ENCODE assay signal across 17 cellular contexts in the genomic region with DNA sequence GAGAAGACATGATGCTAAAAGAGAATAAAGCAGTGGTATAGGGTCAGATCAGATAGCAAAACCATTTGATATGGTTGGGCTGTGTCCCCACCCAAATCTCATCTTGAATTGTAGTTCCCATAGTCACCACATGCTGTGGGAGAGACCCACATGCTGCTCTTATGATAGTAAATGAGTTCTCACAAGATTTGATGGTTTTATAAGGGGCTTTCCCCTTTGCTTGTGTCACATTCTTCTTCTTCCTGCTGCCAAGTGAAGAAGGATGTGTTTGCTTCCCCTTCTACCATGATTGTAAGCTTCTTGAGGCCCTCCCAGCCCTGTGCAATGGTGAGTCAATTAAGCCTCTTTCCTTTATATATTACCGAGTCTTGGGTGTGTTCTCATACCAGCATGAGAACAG. TPM values are rescaled to one million over a fixed set of nuclear protein-coding genes. Genes with fewer than 3 reads are reported as not detected.
DNase-seq lines count a peak whose midpoint lies in the region; ATAC-seq and TF ChIP-seq lines count a peak whose summit lies in the region.
"Had no signal": no experiment of that assay in that cellular context is flagged by ENCODE, and none has a peak within 500 bp of the region (broad histone marks: within the 10 kb centered on the region; RNA-seq: fewer than 3 reads in every experiment).

No MANE protein-coding gene starts in this region.

- CTCF ChIA-PET in activated CD8-positive, alpha-beta T cell treated with anti-CD3 and anti-CD28 coated beads for 36 hours (lab: Charles Lee) = no interaction called here
- CTCF ChIA-PET in activated CD8-positive, alpha-beta T cell treated with anti-CD3 and anti-CD28 coated beads, Interleukin-2, amount 10 ng/mL, durations not matched to agents 7 days and 5 days (lab: Charles Lee) = interaction anchor here (0.9 kb wide), 1 partner anchor 10 kb away, joined by 3 read pairs; no protein-coding TSS in a partner anchor

- H3K27me3 ChIP-seq in psoas muscle (ENCODE audit: insufficient read depth in 3 of 3, low read length in 2 of 3) (no peaks in the 10 kb centered on the region), upper lobe of left lung (no peaks in the 10 kb centered on the region)

- H3K4me3 Mint-ChIP-seq in activated CD8-positive, alpha-beta T cell treated with anti-CD3 and anti-CD28 coated beads for 36 hours = no peak overlapping the region
- H3K4me3 Mint-ChIP-seq in activated CD8-positive, alpha-beta T cell treated with anti-CD3 and anti-CD28 coated beads, Interleukin-2, amount 10 ng/mL, durations not matched to agents 7 days and 5 days = no peak overlapping the region
- no peak overlapping the region for H3K4me3 Mint-ChIP-seq in type B pancreatic cell
- H3K4me3 Mint-ChIP-seq: CD14-positive monocyte had no signal

- 92 to 97% (median 95%) methylated on average over 1 of the region's 1 CpG for WGBS in psoas muscle, 3 donors
- WGBS in upper lobe of left lung, 2 donors = 94 to 97% methylated on average over 1 of the region's 1 CpG

- no peaks in the 10 kb centered on the region for H3K36me3 ChIP-seq in psoas muscle (ENCODE audit: insufficient read depth in 1 of 2, low read depth in 1 of 2)
- H3K36me3 ChIP-seq in upper lobe of left lung = no peaks in the 10 kb centered on the region
- H3K36me3 ChIP-seq: HAP-1 had no signal

- no peak overlapping the region for H3K27ac Mint-ChIP-seq in activated CD8-positive, alpha-beta T cell treated with anti-CD3 and anti-CD28 coated beads for 36 hours
- H3K27ac Mint-ChIP-seq in activated CD8-positive, alpha-beta T cell treated with anti-CD3 and anti-CD28 coated beads, Interleukin-2, amount 10 ng/mL, durations not matched to agents 7 days and 5 days = no peak overlapping the region
- H3K27ac Mint-ChIP-seq in type B pancreatic cell = no peak overlapping the region

- intact Hi-C loops in activated CD8-positive, alpha-beta T cell treated with anti-CD3 and anti-CD28 coated beads for 36 hours (cut with micrococcal nuclease) = no loop called here
- intact Hi-C loops in psoas muscle (cut with DNase I) = no loop called here

- TF ChIP-seq CTCF in activated CD8-positive, alpha-beta T cell treated with anti-CD3 and anti-CD28 coated beads for 36 hours (IDR thresholded peaks at IDR 0.05) = no peak
- TF ChIP-seq CTCF in GM12864 (IDR thresholded peaks at IDR 0.05; ENCODE audit: low read depth, low read length, missing control alignments) (peak; percentile 12), type B pancreatic cell (conservative IDR thresholded peaks at IDR 0.05) (peak; percentile 27), psoas muscle (IDR thresholded peaks at IDR 0.05) (no peak), upper lobe of left lung (IDR thresholded peaks at IDR 0.05) (no peak)

- TF ChIP-seq EP300 in upper lobe of left lung (IDR thresholded peaks at IDR 0.05) = no peak

- TF ChIP-seq POLR2A in upper lobe of left lung (IDR thresholded peaks at IDR 0.05) = no peak

- no peaks in the 10 kb centered on the region for H3K27me3 Mint-ChIP-seq in activated CD8-positive, alpha-beta T cell treated with anti-CD3 and anti-CD28 coated beads for 36 hours
- H3K27me3 Mint-ChIP-seq in activated CD8-positive, alpha-beta T cell treated with anti-CD3 and anti-CD28 coated beads, Interleukin-2, amount 10 ng/mL, durations not matched to agents 7 days and 5 days (ENCODE audit: low read depth) = no peaks in the 10 kb centered on the region
- no peaks in the 10 kb centered on the region for H3K27me3 Mint-ChIP-seq in type B pancreatic cell
- H3K27me3 Mint-ChIP-seq: CD4-positive, alpha-beta memory T cell had no signal

- H3K27ac ChIP-seq in psoas muscle (no peak overlapping the region), upper lobe of left lung (no peak overlapping the region)

- peaks cover 22% of the 10 kb centered on the region for H3K4me1 Mint-ChIP-seq in activated CD8-positive, alpha-beta T cell treated with anti-CD3 and anti-CD28 coated beads for 36 hours (ENCODE audit: low read depth)
- H3K4me1 Mint-ChIP-seq in activated CD8-positive, alpha-beta T cell treated with anti-CD3 and anti-CD28 coated beads, Interleukin-2, amount 10 ng/mL, durations not matched to agents 7 days and 5 days (ENCODE audit: low read depth) = peaks cover under 1% of the 10 kb centered on the region
- H3K4me1 Mint-ChIP-seq in type B pancreatic cell (ENCODE audit: unreplicated experiment) = peaks cover 1% of the 10 kb centered on the region

- H3K4me1 ChIP-seq in psoas muscle = peaks cover 3% of the 10 kb centered on the region
- H3K4me1 ChIP-seq in upper lobe of left lung = no peaks in the 10 kb centered on the region
- H3K4me1 ChIP-seq: HAP-1 had no signal

- H3K9me3 Mint-ChIP-seq in activated CD8-positive, alpha-beta T cell treated with anti-CD3 and anti-CD28 coated beads for 36 hours = peaks cover 18% of the 10 kb centered on the region
- H3K9me3 Mint-ChIP-seq in activated CD8-positive, alpha-beta T cell treated with anti-CD3 and anti-CD28 coated beads, Interleukin-2, amount 10 ng/mL, durations not matched to agents 7 days and 5 days (ENCODE audit: insufficient read depth) = peaks cover 24% of the 10 kb centered on the region
- peaks cover 11% of the 10 kb centered on the region for H3K9me3 Mint-ChIP-seq in type B pancreatic cell

- H3K4me3 ChIP-seq in GM12864 (ENCODE audit: low read depth, low read length) = no peak overlapping the region
- H3K4me3 ChIP-seq in psoas muscle = no peak overlapping the region
- no peak overlapping the region for H3K4me3 ChIP-seq in upper lobe of left lung
- H3K4me3 ChIP-seq: HAP-1 had no signal

- ATAC-seq in activated CD8-positive, alpha-beta T cell treated with anti-CD3 and anti-CD28 coated beads for 36 hours = peak; percentile 47
- no peak for ATAC-seq in activated CD8-positive, alpha-beta T cell treated with anti-CD3 and anti-CD28 coated beads, Interleukin-2, amount 10 ng/mL, durations not matched to agents 7 days and 5 days
- ATAC-seq in psoas muscle = no peak
- ATAC-seq in upper lobe of left lung (ENCODE audit: low FRiP score in 2 of 2) = no peak

- POLR2A ChIA-PET in activated CD8-positive, alpha-beta T cell treated with anti-CD3 and anti-CD28 coated beads for 36 hours (lab: Charles Lee) = no interaction called here
- POLR2A ChIA-PET in activated CD8-positive, alpha-beta T cell treated with anti-CD3 and anti-CD28 coated beads, Interleukin-2, amount 10 ng/mL, durations not matched to agents 7 days and 5 days (lab: Charles Lee) = no interaction called here

- no peaks in the 10 kb centered on the region for H3K9me3 ChIP-seq in psoas muscle
- no peaks in the 10 kb centered on the region for H3K9me3 ChIP-seq in upper lobe of left lung
- H3K9me3 ChIP-seq: HAP-1 had no signal

- peaks cover 69% of the 10 kb centered on the region for H3K36me3 Mint-ChIP-seq in activated CD8-positive, alpha-beta T cell treated with anti-CD3 and anti-CD28 coated beads for 36 hours (ENCODE audit: low read depth)
- H3K36me3 Mint-ChIP-seq in activated CD8-positive, alpha-beta T cell treated with anti-CD3 and anti-CD28 coated beads, Interleukin-2, amount 10 ng/mL, durations not matched to agents 7 days and 5 days (ENCODE audit: low read depth) = peaks cover 62% of the 10 kb centered on the region
- peaks cover 5% of the 10 kb centered on the region for H3K36me3 Mint-ChIP-seq in type B pancreatic cell

- DNase-seq in activated CD8-positive, alpha-beta T cell treated with anti-CD3 and anti-CD28 coated beads for 36 hours = no peak
- no peak for DNase-seq in activated CD8-positive, alpha-beta T cell treated with anti-CD3 and anti-CD28 coated beads, Interleukin-2, amount 10 ng/mL, durations not matched to agents 7 days and 5 days
- no peak for DNase-seq in GM12864 (ENCODE audit: low read depth)
- peak; percentile 13 for DNase-seq in NAMALWA (ENCODE audit: low spot score)
- no peak for DNase-seq in type B pancreatic cell (ENCODE audit: extremely low spot score, unreplicated experiment)
- DNase-seq in psoas muscle = no peak
- DNase-seq in upper lobe of left lung = no peak
- DNase-seq: ACHN; AML-193; CD4-positive, alpha-beta memory T cell; DMS153; DND-41; EL; KG1 had no signal

RNA-seq across cellular contexts. Expression of gene SLC16A7, which starts 49.4 kb away (rescaled TPM):
- total RNA-seq in activated CD8-positive, alpha-beta T cell treated with anti-CD3 and anti-CD28 coated beads for 36 hours = 10 to 100 TPM; 21.0 to 21.4 TPM
- 10 to 100 TPM; 35.9 to 38.8 TPM for total RNA-seq in activated CD8-positive, alpha-beta T cell treated with anti-CD3 and anti-CD28 coated beads, Interleukin-2, amount 10 ng/mL, durations not matched to agents 7 days and 5 days
- total RNA-seq in type B pancreatic cell (ENCODE audit: low replicate concordance) (11.5 and 12.9 TPM in 2 replicates), psoas muscle (10 to 100 TPM in 1 of 4 donors, 1 to 10 TPM in 3; 5.0 to 27.4 (median 8.4) TPM), upper lobe of left lung (10 to 100 TPM in 5 of 6 donors, 1 to 10 TPM in 1; 5.3 to 35.6 (median 22.5) TPM)
- polyA plus RNA-seq in psoas muscle = 1 to 10 TPM in 1 of 3 donors, under 1 TPM in 2; 0.49 to 1.5 (median 0.84) TPM
- total RNA-seq: G401 had no signal

Comparison
In these comparisons a context has a peak if more than half of its experiments do, and no peak if none do; other contexts are left out.
1. CTCF ChIP-seq: peak in GM12864 (single experiment) and type B pancreatic cell (single experiment); none in activated CD8-positive, alpha-beta T cell treated with anti-CD3 and anti-CD28 coated beads for 36 hours (single experiment), psoas muscle (single experiment) and upper lobe of left lung (0 of 6).